11 cellular contexts compared by ENCODE assay signal in genomic region chr9:4237748-4238511, GRCh38.
DNase-seq lines count a peak whose midpoint lies in the region; ATAC-seq, FAIRE-seq and TF ChIP-seq lines count a peak whose summit lies in the region.
"Had no signal": no experiment of that assay in that cellular context is flagged by ENCODE, and none has a peak within 500 bp of the region (broad histone marks: within the 10 kb centered on the region; RNA-seq: fewer than 3 reads in every experiment).

No MANE protein-coding gene starts in this region.

- H3K4me1 ChIP-seq in GM12878 (ENCODE audit: control insufficient read depth, insufficient read depth, low read length) (no peaks in the 10 kb centered on the region; the same call in 1 of the 2 replicates), aorta (ENCODE audit: control insufficient read depth in 1 of 2, insufficient read depth in 2 of 2, low read length in 2 of 2) (peaks cover 0 to 8% of the 10 kb centered on the region in 2 donors)

- H4K20me1 ChIP-seq in GM12878 (ENCODE audit: control insufficient read depth, insufficient read depth): no peaks in the 10 kb centered on the region

- peak overlapping the region; percentile 40 for H3K4me2 ChIP-seq in GM12878 (ENCODE audit: control insufficient read depth, insufficient read depth)
- H3K4me2 ChIP-seq: KMS-11 had no signal

- in situ Hi-C loops in GM12878 (cut with MboI): no loop called here

- DNase-seq in Right ventricle myocardium inferior (ENCODE audit: missing footprints) (no peak), cardiac septum (ENCODE audit: low spot score) (no peak), GM12878 (ENCODE audit: low read depth, low spot score) (no peak), aorta (no peak), NOMO-1 treated with DMSO at 0.1 percent for 48 hours (lab: John Stamatoyannopoulos, UW; ENCODE audit: unreplicated experiment) (no peak)
- DNase-seq: naive B cell had no signal

- no peak for TF ChIP-seq RAD21 in GM12878 (IDR thresholded peaks at IDR 0.05; ENCODE audit: insufficient read depth, low read depth, low read length)

- RAD21 ChIA-PET in GM12878 (lab: Charles Lee; ENCODE audit: unreplicated experiment): no interaction called here

- CTCF ChIA-PET in GM12878 (lab: Yijun Ruan, JAX): interaction anchor here (1.0 to 1.3 kb wide), 2 partner anchors 61 to 771 kb away, joined by 3 read pairs; no protein-coding TSS in a partner anchor

- H3K4me3 ChIP-seq in GM12878: peak overlapping the region; percentile 25; the same call in 1 of the 2 replicates
- peak overlapping the region in 1 of 2 donors; percentile 24 for H3K4me3 ChIP-seq in aorta (ENCODE audit: low read length in 2 of 2)

- TF ChIP-seq CTCF in GM12878 (IDR thresholded peaks at IDR 0.05 in 2 of 3, conservative IDR thresholded peaks at IDR 0.05 in 1 of 3; ENCODE audit: control insufficient read depth in 2 of 3, extremely low read depth in 1 of 3, insufficient read depth in 1 of 3, low read depth in 3 of 3, low read length in 3 of 3): no peak

- no TSS peak for BruUV-seq in GM12878 (replicated peaks; lab: Mats Ljungman, UMichigan)

- no peak for FAIRE-seq in GM12878 (lab: Jason Lieb, UNC)
- FAIRE-seq: colon had no signal

- no peak overlapping the region for H3K27ac ChIP-seq in GM12878 (ENCODE audit: control insufficient read depth, insufficient read depth)
- H3K27ac ChIP-seq in layer of hippocampus (ENCODE audit: low read depth, low read length): peak overlapping the region; percentile 14
- peak overlapping the region; percentile 49 to 76 for H3K27ac ChIP-seq in aorta (ENCODE audit: low read depth in 1 of 2, low read length in 2 of 2)
- H3K27ac ChIP-seq: KMS-11 had no signal

- ATAC-seq in Right ventricle myocardium inferior (peak; percentile 51), GM12878 (no peak; the same call in 2 of the 3 replicates), aorta (ENCODE audit: low FRiP score) (peak; percentile 7), GM18873 (IDR thresholded peaks at IDR 0.05; ENCODE audit: low FRiP score, unreplicated experiment) (no peak), HG02870 (IDR thresholded peaks at IDR 0.05; ENCODE audit: unreplicated experiment) (no peak)

- POLR2A ChIA-PET in GM12878 (lab: Charles Lee): no interaction called here

- H3K9me3 ChIP-seq in GM12878 (replicated peaks; ENCODE audit: control insufficient read depth, insufficient read depth, low read length) (no peaks in the 10 kb centered on the region), aorta (ENCODE audit: control insufficient read depth, low read length) (no peaks in the 10 kb centered on the region)

- SMC1A ChIA-PET in GM12878 (lab: Charles Lee; ENCODE audit: uncharacterized antibody, unreplicated experiment): no interaction called here

- H3K9ac ChIP-seq in GM12878 (ENCODE audit: control insufficient read depth, insufficient read depth, low read length): no peak overlapping the region
- H3K9ac ChIP-seq: KMS-11 had no signal

- H2AFZ ChIP-seq in GM12878 (ENCODE audit: control insufficient read depth, low read depth, low read length): peak overlapping the region; percentile 57

- no peaks in the 10 kb centered on the region for H3K27me3 ChIP-seq in GM12878 (replicated peaks in 1 of 2; ENCODE audit: control insufficient read depth in 2 of 2, insufficient read depth in 2 of 2, low read length in 1 of 2)
- no peaks in the 10 kb centered on the region for H3K27me3 ChIP-seq in layer of hippocampus (ENCODE audit: control insufficient read depth, insufficient read depth, low read length)
- no peaks in the 10 kb centered on the region for H3K27me3 ChIP-seq in aorta (ENCODE audit: control insufficient read depth in 1 of 2, insufficient read depth in 2 of 2, low read length in 1 of 2)

- TF ChIP-seq POLR2A in GM12878 (IDR thresholded peaks at IDR 0.05; ENCODE audit: low read depth, low read length): no peak

- H3K36me3 ChIP-seq in GM12878 (ENCODE audit: control insufficient read depth in 2 of 2, insufficient read depth in 2 of 2, low read length in 1 of 2) (no peaks in the 10 kb centered on the region), aorta (ENCODE audit: control insufficient read depth in 1 of 2, insufficient read depth in 2 of 2, low read length in 1 of 2) (no peaks in the 10 kb centered on the region)

- intact Hi-C loops in Right ventricle myocardium inferior (cut with DNase I) (no loop called here), cardiac septum (cut with DNase I) (loop anchor here (10.0 kb wide), 1 partner anchor 503 kb away; no protein-coding TSS in a partner anchor), GM12878 (cut with micrococcal nuclease; ENCODE audit: unreplicated experiment) (loop anchor here (10.0 kb wide), 1 partner anchor 773 kb away; no protein-coding TSS in a partner anchor), aorta (cut with DNase I) (loop anchor here (5.0 to 10.0 kb wide), 3 partner anchors 64 to 503 kb away; partner anchors contain the start of gene GLIS3 (in 1 of the 2))

- TF ChIP-seq EP300 in GM12878 (IDR thresholded peaks at IDR 0.05; ENCODE audit: borderline replicate concordance in 1 of 2, control insufficient read depth in 1 of 2, low read depth in 2 of 2, low read length in 2 of 2): no peak

- H3K79me2 ChIP-seq in GM12878 (ENCODE audit: control insufficient read depth, insufficient read depth, low read length): no peaks in the 10 kb centered on the region

- WGBS in GM12878 (ENCODE audit: insufficient coverage, insufficient replicate concordance, low lambda C conversion rate, missing lambda C conversion rate): 20% methylated on average over 6 of the region's 6 CpGs
- 45 to 46% methylated on average over 6 of the region's 6 CpGs for WGBS in aorta, 2 donors

TF ChIP-seq in GM12878, 131 proteins besides CTCF, POLR2A, EP300 and RAD21:
- no peak for TF ChIP-seq ATF7 (IDR thresholded peaks at IDR 0.05; ENCODE audit: low read depth)
- TF ChIP-seq ZNF217 (IDR thresholded peaks at IDR 0.05): no peak
- TF ChIP-seq DPF2 (IDR thresholded peaks at IDR 0.05): no peak
- TF ChIP-seq, protein P1, sequence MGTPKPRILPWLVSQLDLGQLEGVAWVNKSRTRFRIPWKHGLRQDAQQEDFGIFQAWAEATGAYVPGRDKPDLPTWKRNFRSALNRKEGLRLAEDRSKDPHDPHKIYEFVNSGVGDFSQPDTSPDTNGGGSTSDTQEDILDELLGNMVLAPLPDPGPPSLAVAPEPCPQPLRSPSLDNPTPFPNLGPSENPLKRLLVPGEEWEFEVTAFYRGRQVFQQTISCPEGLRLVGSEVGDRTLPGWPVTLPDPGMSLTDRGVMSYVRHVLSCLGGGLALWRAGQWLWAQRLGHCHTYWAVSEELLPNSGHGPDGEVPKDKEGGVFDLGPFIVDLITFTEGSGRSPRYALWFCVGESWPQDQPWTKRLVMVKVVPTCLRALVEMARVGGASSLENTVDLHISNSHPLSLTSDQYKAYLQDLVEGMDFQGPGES (IDR thresholded peaks at IDR 0.05): no peak
- TF ChIP-seq GABPA (IDR thresholded peaks at IDR 0.05; ENCODE audit: low read depth): no peak
- TF ChIP-seq BHLHE40 (IDR thresholded peaks at IDR 0.05; ENCODE audit: borderline replicate concordance in 1 of 2, low read depth in 2 of 2, low read length in 1 of 2): no peak
- no peak for TF ChIP-seq YBX1 (IDR thresholded peaks at IDR 0.05)
- TF ChIP-seq FOXM1 (IDR thresholded peaks at IDR 0.05; ENCODE audit: low read depth, low read length): no peak
- no peak for TF ChIP-seq PML (IDR thresholded peaks at IDR 0.05; ENCODE audit: low read length)
- TF ChIP-seq TCF12 (IDR thresholded peaks at IDR 0.05; ENCODE audit: low read depth, low read length): no peak
- TF ChIP-seq RUNX3 (IDR thresholded peaks at IDR 0.05; ENCODE audit: low read length): no peak
- no peak for TF ChIP-seq EGR1 (IDR thresholded peaks at IDR 0.05; ENCODE audit: borderline replicate concordance in 1 of 2, low read depth in 2 of 2, low read length in 2 of 2)
- TF ChIP-seq SRF (IDR thresholded peaks at IDR 0.05; ENCODE audit: low read depth in 2 of 2, low read length in 2 of 2): no peak
- TF ChIP-seq CBX3 (IDR thresholded peaks at IDR 0.05; ENCODE audit: borderline replicate concordance, low read depth): no peak
- no peak for TF ChIP-seq SUZ12 (IDR thresholded peaks at IDR 0.05; ENCODE audit: unreplicated experiment)

Comparison
In these comparisons a context has a peak if more than half of its experiments do, and no peak if none do; other contexts are left out.
1. ATAC-seq: peak in Right ventricle myocardium inferior (single experiment) and aorta (single experiment); none in GM12878 (single experiment), GM18873 (single experiment) and HG02870 (single experiment).